In genomic region chr3:121883507-121883906, GRCh38 we compare ENCODE assay signal across 9 cellular contexts. TPM values are rescaled to one million over a fixed set of nuclear protein-coding genes. Genes with fewer than 3 reads are reported as not detected.
DNase-seq lines count a peak whose midpoint lies in the region; ATAC-seq and TF ChIP-seq lines count a peak whose summit lies in the region.
"Had no signal": no experiment of that assay in that cellular context is flagged by ENCODE, and none has a peak within 500 bp of the region (broad histone marks: within the 10 kb centered on the region; RNA-seq: fewer than 3 reads in every experiment).

No MANE protein-coding gene starts in this region.

- H3K27me3 ChIP-seq in A673 (replicated peaks; ENCODE audit: insufficient read depth, low read depth, low read length, poor library complexity), result no peaks in the 10 kb centered on the region
- no peaks in the 10 kb centered on the region for H3K27me3 ChIP-seq in effector memory CD4-positive, alpha-beta T cell (replicated peaks; ENCODE audit: control insufficient read depth, insufficient read depth, low read length, poor library complexity, severe bottlenecking)

- POLR2A ChIA-PET in A673 (lab: Charles Lee; ENCODE audit: low non-redundant PET), result no interaction called here

- H3K27ac ChIP-seq in A673 (ENCODE audit: low read depth, low read length, poor library complexity, severe bottlenecking), result no peak overlapping the region
- no peak overlapping the region for H3K27ac ChIP-seq in effector memory CD4-positive, alpha-beta T cell (ENCODE audit: insufficient read depth, low read length, poor library complexity, severe bottlenecking)

- ATAC-seq in GM19452 (IDR thresholded peaks at IDR 0.05; ENCODE audit: unreplicated experiment) (no peak), GM18517 (IDR thresholded peaks at IDR 0.05; ENCODE audit: unreplicated experiment) (no peak)

- DNase-seq in A673 (ENCODE audit: low spot score) (peak; percentile 77), GM12864 (ENCODE audit: low read depth) (peak; percentile 3), OCI-M1 (lab: John Stamatoyannopoulos, UW) (peak; percentile 57), fibroblast of villous mesenchyme (ENCODE audit: low read depth) (peak; percentile 44), GOT3 (lab: John Stamatoyannopoulos, UW) (no peak)
- no peak for DNase-seq in effector memory CD4-positive, alpha-beta T cell
- DNase-seq: hypothalamus had no signal

- no peak overlapping the region for H3K4me3 ChIP-seq in A673 (ENCODE audit: low read depth, low read length, poor library complexity, severe bottlenecking)
- H3K4me3 ChIP-seq in GM12864 (ENCODE audit: low read depth, low read length), result no peak overlapping the region
- no peak overlapping the region for H3K4me3 ChIP-seq in fibroblast of villous mesenchyme (ENCODE audit: low read depth, low read length)
- no peak overlapping the region for H3K4me3 ChIP-seq in effector memory CD4-positive, alpha-beta T cell (ENCODE audit: insufficient read depth, low read depth, low read length, poor library complexity, severe bottlenecking)

- no peaks in the 10 kb centered on the region for H3K4me1 ChIP-seq in A673 (ENCODE audit: insufficient read depth, low read length, poor library complexity, severe bottlenecking)
- no peaks in the 10 kb centered on the region for H3K4me1 ChIP-seq in effector memory CD4-positive, alpha-beta T cell (ENCODE audit: control insufficient read depth, insufficient read depth, low read length, poor library complexity, severe bottlenecking)

- BruUV-seq in A673 (replicated peaks; lab: Mats Ljungman, UMichigan), result no TSS peak

- CTCF ChIA-PET in A673 (lab: Charles Lee), result interaction anchor here (0.6 to 1.1 kb wide), 2 partner anchors 112 to 577 kb away, joined by 3 to 6 read pairs; no protein-coding TSS in a partner anchor

- no peaks in the 10 kb centered on the region for H3K36me3 ChIP-seq in A673 (ENCODE audit: insufficient read depth, low read length, poor library complexity, severe bottlenecking)
- no peaks in the 10 kb centered on the region for H3K36me3 ChIP-seq in effector memory CD4-positive, alpha-beta T cell (ENCODE audit: control insufficient read depth, insufficient read depth, low read length)

- TF ChIP-seq CTCF in A673 (conservative IDR thresholded peaks at IDR 0.05; ENCODE audit: low read depth, low read length) (peak; percentile 76), GM12864 (IDR thresholded peaks at IDR 0.05; ENCODE audit: low read depth, low read length, missing control alignments) (peak; percentile 24), fibroblast of villous mesenchyme (IDR thresholded peaks at IDR 0.05; ENCODE audit: insufficient read depth, low read depth, low read length) (peak; percentile 41)

- intact Hi-C loops in A673 (cut with micrococcal nuclease; ENCODE audit: unreplicated experiment), result loop anchor here (5.0 to 10.0 kb wide), 2 partner anchors 114 to 211 kb away; no protein-coding TSS in a partner anchor

- H3K9me3 ChIP-seq in A673 (ENCODE audit: low read depth, low read length, poor library complexity, severe bottlenecking), result no peaks in the 10 kb centered on the region
- no peaks in the 10 kb centered on the region for H3K9me3 ChIP-seq in effector memory CD4-positive, alpha-beta T cell (ENCODE audit: control insufficient read depth, low read length)

RNA-seq across cellular contexts. Expression of gene SLC15A2, which starts 10.7 kb away (rescaled TPM):
- 18.2 and 33.3 TPM in 2 replicates for total RNA-seq in A673 (2021)
- total RNA-seq in fibroblast of villous mesenchyme, result under 0.01 and 0.43 TPM in 2 replicates

RNA-seq across cellular contexts. Expression of gene EAF2, which starts 48.5 kb away (rescaled TPM):
- total RNA-seq in A673 (2021) (12.4 and 13.1 TPM in 2 replicates), fibroblast of villous mesenchyme (0.32 and 0.43 TPM in 2 replicates)

RNA-seq across cellular contexts. Expression of gene IQCB1, which starts 48.6 kb away (rescaled TPM):
- total RNA-seq in A673 (2021), result 44.0 and 49.5 TPM in 2 replicates
- total RNA-seq in fibroblast of villous mesenchyme, result 17.7 and 18.1 TPM in 2 replicates

Comparison
In these comparisons a context has a peak if more than half of its experiments do, and no peak if none do; other contexts are left out.
1. DNase-seq: peak in A673 (single experiment), GM12864 (single experiment), OCI-M1 (single experiment) and fibroblast of villous mesenchyme (single experiment); none in effector memory CD4-positive, alpha-beta T cell (0 of 3) and GOT3 (single experiment).
2. CTCF ChIP-seq: peak in every context shown above with its lines; median percentile 76 in A673; 41 in fibroblast of villous mesenchyme; 24 in GM12864.
3. RNA of gene SLC15A2, which starts 10.7 kb away (total RNA-seq): 18.2 to 33.3 TPM in A673; under 0.01 to 0.43 TPM in fibroblast of villous mesenchyme; every median in the first group is over 10 times any median in the second.